ENCODE assay signal across 12 cellular contexts in genomic region chr5:172104021-172104420, GRCh38.
DNase-seq lines count a peak whose midpoint lies in the region; ATAC-seq and TF ChIP-seq lines count a peak whose summit lies in the region.
"Had no signal": no experiment of that assay in that cellular context is flagged by ENCODE, and none has a peak within 500 bp of the region (broad histone marks: within the 10 kb centered on the region; RNA-seq: fewer than 3 reads in every experiment).

No MANE protein-coding gene starts in this region.

- peaks cover 29% of the 10 kb centered on the region for H3K4me1 ChIP-seq in GM23338 (ENCODE audit: insufficient read depth)
- peaks cover 32% of the 10 kb centered on the region for H3K4me1 ChIP-seq in RWPE2 (ENCODE audit: insufficient read depth, poor library complexity, severe bottlenecking)
- peaks cover 30% of the 10 kb centered on the region in 2 donors for H3K4me1 ChIP-seq in neuronal stem cell (ENCODE audit: control insufficient read depth in 2 of 2, insufficient read depth in 1 of 2, low read depth in 1 of 2, low read length in 2 of 2)

- H3K4me3 ChIP-seq in GM23338 (no peak overlapping the region; the same call in 1 of the 2 replicates), RWPE2 (ENCODE audit: severe bottlenecking) (no peak overlapping the region), neuronal stem cell (ENCODE audit: low read length in 2 of 2) (no peak overlapping the region)
- H3K4me3 ChIP-seq: BLaER1 treated with 17β-estradiol and CSF1 and Interleukin-3, amounts not matched to agents 10 nM and 100 nM had no signal

- H4K20me1 ChIP-seq in GM23338 (replicated peaks; ENCODE audit: insufficient read depth): no peaks in the 10 kb centered on the region

- ATAC-seq in GM23338 (peak; percentile 21), RWPE2 (ENCODE audit: low read depth) (no peak), HG02623 (IDR thresholded peaks at IDR 0.05; ENCODE audit: unreplicated experiment) (no peak), HG03520 (IDR thresholded peaks at IDR 0.05; ENCODE audit: unreplicated experiment) (no peak)
- ATAC-seq: Panc1 had no signal

- H3F3A ChIP-seq in GM23338 (replicated peaks; ENCODE audit: low read depth): peaks cover 20% of the 10 kb centered on the region

- H3K18ac ChIP-seq in neuronal stem cell (ENCODE audit: low read length): peak overlapping the region; percentile 6

- H3K27ac ChIP-seq in GM23338 (ENCODE audit: low read depth) (peak overlapping the region; percentile 82), RWPE2 (ENCODE audit: poor library complexity, severe bottlenecking) (peak overlapping the region; percentile 77), neuronal stem cell (replicated peaks; ENCODE audit: low read length) (peak overlapping the region; percentile 8)

- WGBS in neuronal stem cell (ENCODE audit: extremely low coverage in 2 of 2, insufficient read length in 2 of 2, insufficient replicate concordance in 1 of 2), 2 donors: no CpG with 5 or more reads among the region's 11 CpGs

- no peaks in the 10 kb centered on the region for H3K27me3 ChIP-seq in GM23338 (ENCODE audit: insufficient read depth)
- no peaks in the 10 kb centered on the region for H3K27me3 ChIP-seq in RWPE2 (ENCODE audit: insufficient read depth, poor library complexity, severe bottlenecking)
- no peaks in the 10 kb centered on the region for H3K27me3 ChIP-seq in neuronal stem cell (ENCODE audit: control insufficient read depth in 3 of 3, insufficient read depth in 3 of 3, low read depth in 1 of 3, low read length in 3 of 3)
- H3K27me3 ChIP-seq: BLaER1 treated with 17β-estradiol and CSF1 and Interleukin-3, amounts not matched to agents 10 nM and 100 nM had no signal

- H3K79me1 ChIP-seq in neuronal stem cell (ENCODE audit: low read depth, low read length): no peaks in the 10 kb centered on the region

- no peak overlapping the region for H2BK15ac ChIP-seq in neuronal stem cell (ENCODE audit: low read length)

- H3K36me3 Mint-ChIP-seq in GM23338 (ENCODE audit: low read depth) (peaks cover 3% of the 10 kb centered on the region; the same call in 2 of the 3 replicates), glutamatergic neuron (ENCODE audit: unreplicated experiment) (no peaks in the 10 kb centered on the region)

- no peak overlapping the region for H3K14ac ChIP-seq in neuronal stem cell (ENCODE audit: low read length)

- H3K4me1 Mint-ChIP-seq in GM23338: peaks cover 31% of the 10 kb centered on the region
- H3K4me1 Mint-ChIP-seq in glutamatergic neuron (ENCODE audit: low read depth, unreplicated experiment): peaks cover 50% of the 10 kb centered on the region

- no peak overlapping the region for H4K91ac ChIP-seq in neuronal stem cell (ENCODE audit: low read depth, low read length, poor library complexity)

- no peak overlapping the region for H2AK5ac ChIP-seq in neuronal stem cell (ENCODE audit: low read depth, low read length)

- H3K4me2 ChIP-seq in GM23338 (peak overlapping the region; percentile 74), neuronal stem cell (ENCODE audit: insufficient read depth, low read length, poor library complexity, severe bottlenecking) (no peak overlapping the region)

- H3K27ac Mint-ChIP-seq in GM23338: peak overlapping the region; percentile 90
- peak overlapping the region; percentile 99 for H3K27ac Mint-ChIP-seq in glutamatergic neuron (ENCODE audit: unreplicated experiment)
- H3K27ac Mint-ChIP-seq: dendritic cell treated with granulocyte-macrophage colony-stimulating factor and Interleukin-4, amounts not matched to agents 40 ng/mL and 50 ng/mL, for 4 days had no signal

- H3K36me3 ChIP-seq in GM23338 (ENCODE audit: insufficient read depth): no peaks in the 10 kb centered on the region
- peaks cover 7% of the 10 kb centered on the region for H3K36me3 ChIP-seq in RWPE2 (ENCODE audit: low read depth)
- peaks cover 0 to 2% of the 10 kb centered on the region in 2 donors for H3K36me3 ChIP-seq in neuronal stem cell (replicated peaks in 1 of 2; ENCODE audit: control insufficient read depth in 2 of 2, insufficient read depth in 2 of 2, low read length in 2 of 2)

- no peak overlapping the region for H2BK120ac ChIP-seq in neuronal stem cell (ENCODE audit: low read depth, low read length)

- H3K9me3 Mint-ChIP-seq in GM23338 (no peaks in the 10 kb centered on the region), glutamatergic neuron (ENCODE audit: unreplicated experiment) (peaks cover 28% of the 10 kb centered on the region)
- H3K9me3 Mint-ChIP-seq: dendritic cell treated with granulocyte-macrophage colony-stimulating factor and Interleukin-4, amounts not matched to agents 40 ng/mL and 50 ng/mL, for 4 days had no signal

- no peak overlapping the region for H3K4ac ChIP-seq in neuronal stem cell (ENCODE audit: low read length)

- H3K9me3 ChIP-seq in RWPE2 (ENCODE audit: severe bottlenecking) (no peaks in the 10 kb centered on the region), neuronal stem cell (replicated peaks in 1 of 2; ENCODE audit: control insufficient read depth in 2 of 2, insufficient read depth in 1 of 2, low read depth in 1 of 2, low read length in 2 of 2) (no peaks in the 10 kb centered on the region)
- H3K9me3 ChIP-seq: BLaER1 treated with 17β-estradiol and CSF1 and Interleukin-3, amounts not matched to agents 10 nM and 100 nM had no signal

- H3K9ac ChIP-seq in neuronal stem cell (ENCODE audit: low read depth, low read length, poor library complexity): no peak overlapping the region

- no peak overlapping the region for H4K8ac ChIP-seq in neuronal stem cell (ENCODE audit: low read depth, low read length)

- peaks cover 1% of the 10 kb centered on the region; the same call in 1 of the 2 replicates for H3K9me2 ChIP-seq in GM23338 (ENCODE audit: insufficient read depth)

- no peak for TF ChIP-seq CTCF in GM23338 (conservative IDR thresholded peaks at IDR 0.05; ENCODE audit: low read depth in 2 of 2)
- TF ChIP-seq CTCF in RWPE2 (IDR thresholded peaks at IDR 0.05; ENCODE audit: poor library complexity, severe bottlenecking): no peak
- TF ChIP-seq CTCF in glutamatergic neuron (IDR thresholded peaks at IDR 0.05; ENCODE audit: partially characterized antibody, unreplicated experiment): no peak
- TF ChIP-seq CTCF in GM20000 (IDR thresholded peaks at IDR 0.05; ENCODE audit: extremely low read depth, missing control alignments): no peak

- no peak overlapping the region for H3K4me3 Mint-ChIP-seq in GM23338
- peak overlapping the region; percentile 67 for H3K4me3 Mint-ChIP-seq in glutamatergic neuron (ENCODE audit: unreplicated experiment)
- H3K4me3 Mint-ChIP-seq: dendritic cell treated with granulocyte-macrophage colony-stimulating factor and Interleukin-4, amounts not matched to agents 40 ng/mL and 50 ng/mL, for 4 days had no signal

- H2BK12ac ChIP-seq in neuronal stem cell (ENCODE audit: low read length): peak overlapping the region; percentile 8

- H2AFZ ChIP-seq in GM23338: no peak overlapping the region
- peak overlapping the region; percentile 73 for H2AFZ ChIP-seq in neuronal stem cell (ENCODE audit: low read length)

- H3K27me3 Mint-ChIP-seq in GM23338 (ENCODE audit: insufficient read depth, low read depth, poor library complexity): peaks cover 6% of the 10 kb centered on the region
- H3K27me3 Mint-ChIP-seq in glutamatergic neuron (ENCODE audit: unreplicated experiment): peaks cover 18% of the 10 kb centered on the region
- H3K27me3 Mint-ChIP-seq: dendritic cell treated with granulocyte-macrophage colony-stimulating factor and Interleukin-4, amounts not matched to agents 40 ng/mL and 50 ng/mL, for 4 days had no signal

- no peak overlapping the region for H3K23ac ChIP-seq in neuronal stem cell (ENCODE audit: low read depth, low read length, poor library complexity)

- peak; percentile 37 for DNase-seq in GM23338 (ENCODE audit: low spot score)
- DNase-seq in RWPE2 (ENCODE audit: low spot score): no peak
- peak; percentile 71 for DNase-seq in glutamatergic neuron
- no peak for DNase-seq in neuronal stem cell (ENCODE audit: low spot score)
- DNase-seq in GM20000 (ENCODE audit: low spot score): no peak
- no peak for DNase-seq in DMS153 treated with DMSO at 0.1 percent for 48 hours (lab: John Stamatoyannopoulos, UW; ENCODE audit: unreplicated experiment)
- DNase-seq: NCI-H510A treated with DMSO at 0.1 percent for 48 hours had no signal

- no peak overlapping the region for H2BK5ac ChIP-seq in neuronal stem cell (ENCODE audit: low read length)

- no peaks in the 10 kb centered on the region for H3K79me2 ChIP-seq in GM23338 (replicated peaks; ENCODE audit: insufficient read depth)

TF ChIP-seq in GM23338, 12 proteins besides CTCF, POLR2A, EP300 and RAD21 (continues in another document):
- TF ChIP-seq, protein P1, sequence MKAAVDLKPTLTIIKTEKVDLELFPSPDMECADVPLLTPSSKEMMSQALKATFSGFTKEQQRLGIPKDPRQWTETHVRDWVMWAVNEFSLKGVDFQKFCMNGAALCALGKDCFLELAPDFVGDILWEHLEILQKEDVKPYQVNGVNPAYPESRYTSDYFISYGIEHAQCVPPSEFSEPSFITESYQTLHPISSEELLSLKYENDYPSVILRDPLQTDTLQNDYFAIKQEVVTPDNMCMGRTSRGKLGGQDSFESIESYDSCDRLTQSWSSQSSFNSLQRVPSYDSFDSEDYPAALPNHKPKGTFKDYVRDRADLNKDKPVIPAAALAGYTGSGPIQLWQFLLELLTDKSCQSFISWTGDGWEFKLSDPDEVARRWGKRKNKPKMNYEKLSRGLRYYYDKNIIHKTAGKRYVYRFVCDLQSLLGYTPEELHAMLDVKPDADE (IDR thresholded peaks at IDR 0.05): no peak
- TF ChIP-seq ZNF114 (CRISPR knock-in tag; IDR thresholded peaks at IDR 0.05): no peak

Comparison
In these comparisons a context has a peak if more than half of its experiments do, and no peak if none do; other contexts are left out.
1. DNase-seq: peak in GM23338 (single experiment) and glutamatergic neuron (single experiment); none in RWPE2 (single experiment), neuronal stem cell (single experiment), GM20000 (single experiment) and DMS153 treated with DMSO at 0.1 percent for 48 hours (single experiment).
2. H3K27ac ChIP-seq: peak in every context shown above with its lines; median percentile 82 in GM23338; 77 in RWPE2; 8 in neuronal stem cell.